9 cellular contexts compared by ENCODE assay signal in genomic region chr18:27605107-27605834, GRCh38.
DNase-seq lines count a peak whose midpoint lies in the region; ATAC-seq and TF ChIP-seq lines count a peak whose summit lies in the region.
"Had no signal": no experiment of that assay in that cellular context is flagged by ENCODE, and none has a peak within 500 bp of the region (broad histone marks: within the 10 kb centered on the region; RNA-seq: fewer than 3 reads in every experiment).

No MANE protein-coding gene starts in this region.

- H3K4me3 ChIP-seq in adipocyte (ENCODE audit: low read length) (no peak overlapping the region), psoas muscle (no peak overlapping the region)

- peak; percentile 52 for DNase-seq in DMS114 treated with DMSO at 0.1 percent for 48 hours (lab: John Stamatoyannopoulos, UW; ENCODE audit: unreplicated experiment)
- peak; percentile 56 for DNase-seq in NCI-H226
- DNase-seq in adipocyte (ENCODE audit: low read depth): peak; percentile 93
- peak; percentile 42 for DNase-seq in left cardiac atrium
- DNase-seq in psoas muscle: no peak
- DNase-seq in T-helper 9 cell: no peak

- 30% methylated on average over 5 of the region's 5 CpGs for WGBS in psoas muscle, 3 donors

- ATAC-seq in GM19328 (IDR thresholded peaks at IDR 0.05; ENCODE audit: unreplicated experiment) (peak; percentile 72), HG03439 (IDR thresholded peaks at IDR 0.05; ENCODE audit: unreplicated experiment) (peak; percentile 78), left cardiac atrium (peak; percentile 84 to 85), psoas muscle (peak; percentile 71 to 89 (median 80))
- ATAC-seq: activated naive CD4-positive, alpha-beta T cell treated with anti-CD3 and anti-CD28 coated beads, Interleukin-2, amount 50 U/mL, for 72 hours had no signal

- no peak overlapping the region for H3K27ac ChIP-seq in psoas muscle

- H3K9ac ChIP-seq in adipocyte (ENCODE audit: low read length): no peak overlapping the region

- peaks cover 6% of the 10 kb centered on the region for H3K9me3 ChIP-seq in adipocyte (ENCODE audit: control insufficient read depth, low read length)
- no peaks in the 10 kb centered on the region for H3K9me3 ChIP-seq in psoas muscle

- no peaks in the 10 kb centered on the region for H3K27me3 ChIP-seq in adipocyte (replicated peaks; ENCODE audit: control insufficient read depth, insufficient read depth, low read length)
- H3K27me3 ChIP-seq in psoas muscle (ENCODE audit: insufficient read depth in 3 of 3, low read length in 2 of 3): no peaks in the 10 kb centered on the region

- H3K4me1 ChIP-seq in adipocyte (ENCODE audit: control insufficient read depth, insufficient read depth, low read length) (no peaks in the 10 kb centered on the region), psoas muscle (peaks cover 5% of the 10 kb centered on the region)

- TF ChIP-seq CTCF in psoas muscle (IDR thresholded peaks at IDR 0.05): peak; percentile 74

- H3K36me3 ChIP-seq in adipocyte (ENCODE audit: control insufficient read depth, insufficient read depth, low read length, severe bottlenecking) (no peaks in the 10 kb centered on the region), psoas muscle (ENCODE audit: insufficient read depth in 1 of 2, low read depth in 1 of 2) (no peaks in the 10 kb centered on the region)

- intact Hi-C loops in left cardiac atrium (cut with DNase I): loop anchor here (2.0 to 5.0 kb wide), 2 partner anchors 142 to 144 kb away; no protein-coding TSS in a partner anchor
- intact Hi-C loops in psoas muscle (cut with DNase I): loop anchor here (5.0 to 10.0 kb wide), 2 partner anchors 147 to 150 kb away; no protein-coding TSS in a partner anchor

Comparison
In these comparisons a context has a peak if more than half of its experiments do, and no peak if none do; other contexts are left out.
1. DNase-seq: peak in DMS114 treated with DMSO at 0.1 percent for 48 hours (single experiment), NCI-H226 (single experiment), adipocyte (single experiment) and left cardiac atrium (single experiment); none in psoas muscle (0 of 2) and T-helper 9 cell (single experiment).
2. Peak in every context shown above with its lines, with median percentiles within 50 percentile points of each other: ATAC-seq.